15 cellular contexts compared by ENCODE assay signal in the genomic region with DNA sequence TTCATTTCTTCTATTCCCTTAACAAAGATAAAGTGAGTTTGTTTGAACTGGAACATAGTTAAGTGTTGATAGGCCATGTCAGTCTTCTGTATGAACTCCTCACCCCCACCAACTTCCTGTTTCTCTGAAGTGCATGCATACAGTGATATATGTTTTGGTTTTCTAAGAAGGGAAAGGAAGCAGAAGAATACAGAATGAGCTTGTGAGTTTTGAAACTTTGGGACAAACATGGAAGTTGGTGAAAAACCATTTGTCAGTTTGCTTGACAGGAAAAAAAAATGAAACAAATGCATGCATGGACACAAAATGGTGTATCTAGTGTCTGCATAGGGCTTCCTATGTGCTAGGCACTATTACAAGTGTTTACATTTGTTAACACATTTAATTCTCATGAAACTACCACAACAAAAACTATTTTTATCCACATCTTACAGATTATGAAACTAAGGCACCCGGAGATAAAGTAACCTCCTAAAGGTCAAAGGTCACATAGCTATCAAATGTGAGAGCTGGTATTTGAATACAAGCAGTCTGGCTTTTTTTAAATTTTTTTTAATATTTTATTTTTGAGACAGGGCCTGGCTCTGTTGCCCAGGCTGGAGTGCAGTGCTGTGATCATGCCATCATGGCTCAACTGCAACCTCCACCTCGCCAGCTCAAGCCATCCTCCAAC.
DNase-seq lines count a peak whose midpoint lies in the region; ATAC-seq and TF ChIP-seq lines count a peak whose summit lies in the region.
"Had no signal": no experiment of that assay in that cellular context is flagged by ENCODE, and none has a peak within 500 bp of the region (broad histone marks: within the 10 kb centered on the region; RNA-seq: fewer than 3 reads in every experiment).

No MANE protein-coding gene starts in this region.

- WGBS in ovary, 3 donors, result 78 to 84% (median 78%) methylated on average over 2 of the region's 2 CpGs

- no peaks in the 10 kb centered on the region for H3K36me3 Mint-ChIP-seq in T-helper 2 cell treated with Interferon-gamma antibody and Interleukin-4, amounts not matched to agents 5 μg/mL and 100 μg/mL, for 36 hours (ENCODE audit: low read depth)
- no peaks in the 10 kb centered on the region for H3K36me3 Mint-ChIP-seq in naive thymus-derived CD8-positive, alpha-beta T cell
- H3K36me3 Mint-ChIP-seq: memory B cell had no signal

- POLR2A ChIA-PET in naive thymus-derived CD8-positive, alpha-beta T cell (lab: Charles Lee), result no interaction called here

- no peak for DNase-seq in T-helper 2 cell treated with Interferon-gamma antibody and Interleukin-4, amounts not matched to agents 5 μg/mL and 100 μg/mL, for 36 hours (ENCODE audit: low spot score)
- DNase-seq in T-helper 2 cell, result no peak
- DNase-seq in NB4 (ENCODE audit: low read depth), result peak; percentile 25
- DNase-seq in naive thymus-derived CD8-positive, alpha-beta T cell, result peak in 1 of 10 donors; percentile 21
- no peak for DNase-seq in substantia nigra (lab: John Stamatoyannopoulos, UW)
- DNase-seq in stimulated activated CD4-positive, alpha-beta T cell treated with anti-CD3 and anti-CD28 coated beads, Interleukin-15, amount 100 ng/mL, for 24 hours, result no peak
- no peak for DNase-seq in ovary
- DNase-seq: activated T-cell treated with anti-CD3 and anti-CD28 coated beads, Interleukin-2, amount 50 U/mL, for 24 hours; hypothalamus; NCI-H187 treated with DMSO at 0.1 percent for 48 hours; stimulated activated CD4-positive, alpha-beta T cell treated with anti-CD3 and anti-CD28 coated beads, Interleukin-4, amount 100 ng/mL, for 1 hour; stimulated activated naive CD8-positive, alpha-beta T cell treated with anti-CD3 and anti-CD28 coated beads, Interleukin-15, amount 100 ng/mL, for 72 hours; WERI-Rb-1 had no signal

- no peaks in the 10 kb centered on the region for H3K27me3 ChIP-seq in ovary

- H3K4me1 ChIP-seq in ovary (ENCODE audit: insufficient read depth), result no peaks in the 10 kb centered on the region

- TF ChIP-seq CTCF in NB4 (IDR thresholded peaks at IDR 0.05; ENCODE audit: low read depth, low read length), result no peak
- no peak for TF ChIP-seq CTCF in ovary (IDR thresholded peaks at IDR 0.05)

- H3K4me3 Mint-ChIP-seq in T-helper 2 cell treated with Interferon-gamma antibody and Interleukin-4, amounts not matched to agents 5 μg/mL and 100 μg/mL, for 36 hours, result no peak overlapping the region
- H3K4me3 Mint-ChIP-seq in naive thymus-derived CD8-positive, alpha-beta T cell, result no peak overlapping the region
- H3K4me3 Mint-ChIP-seq: activated T-cell treated with anti-CD3 and anti-CD28 coated beads, Interleukin-2, amount 50 U/mL, for 24 hours; memory B cell; stimulated activated naive CD8-positive, alpha-beta T cell treated with anti-CD3 and anti-CD28 coated beads, Interleukin-15, amount 100 ng/mL, for 72 hours had no signal

- H3K36me3 ChIP-seq in ovary, result no peaks in the 10 kb centered on the region
- H3K36me3 ChIP-seq: WERI-Rb-1 had no signal

- TF ChIP-seq EP300 in ovary (IDR thresholded peaks at IDR 0.05), result no peak

- intact Hi-C loops in ovary (cut with DNase I), result no loop called here

- H3K9me3 ChIP-seq in ovary, result no peaks in the 10 kb centered on the region

- TF ChIP-seq POLR2A in NB4 (IDR thresholded peaks at IDR 0.05; ENCODE audit: extremely low read depth, insufficient read length) (no peak), ovary (IDR thresholded peaks at IDR 0.05) (no peak)

- no peaks in the 10 kb centered on the region for H3K27me3 Mint-ChIP-seq in T-helper 2 cell treated with Interferon-gamma antibody and Interleukin-4, amounts not matched to agents 5 μg/mL and 100 μg/mL, for 36 hours (ENCODE audit: low read depth)
- H3K27me3 Mint-ChIP-seq in naive thymus-derived CD8-positive, alpha-beta T cell, result no peaks in the 10 kb centered on the region
- H3K27me3 Mint-ChIP-seq: activated T-cell treated with anti-CD3 and anti-CD28 coated beads, Interleukin-2, amount 50 U/mL, for 24 hours; memory B cell; stimulated activated naive CD8-positive, alpha-beta T cell treated with anti-CD3 and anti-CD28 coated beads, Interleukin-15, amount 100 ng/mL, for 72 hours had no signal

- H3K4me1 Mint-ChIP-seq in T-helper 2 cell treated with Interferon-gamma antibody and Interleukin-4, amounts not matched to agents 5 μg/mL and 100 μg/mL, for 36 hours (ENCODE audit: low read depth), result peaks cover 6% of the 10 kb centered on the region
- peaks cover 0 to 10% (median 5%) of the 10 kb centered on the region in 4 donors for H3K4me1 Mint-ChIP-seq in naive thymus-derived CD8-positive, alpha-beta T cell

- no peaks in the 10 kb centered on the region for H3K9me3 Mint-ChIP-seq in T-helper 2 cell treated with Interferon-gamma antibody and Interleukin-4, amounts not matched to agents 5 μg/mL and 100 μg/mL, for 36 hours
- H3K9me3 Mint-ChIP-seq in naive thymus-derived CD8-positive, alpha-beta T cell, result no peaks in the 10 kb centered on the region
- H3K9me3 Mint-ChIP-seq: activated T-cell treated with anti-CD3 and anti-CD28 coated beads, Interleukin-2, amount 50 U/mL, for 24 hours; stimulated activated naive CD8-positive, alpha-beta T cell treated with anti-CD3 and anti-CD28 coated beads, Interleukin-15, amount 100 ng/mL, for 72 hours had no signal

- H3K4me3 ChIP-seq in NB4 (ENCODE audit: low read depth, low read length), result no peak overlapping the region
- no peak overlapping the region for H3K4me3 ChIP-seq in ovary

- H3K27ac ChIP-seq in substantia nigra (ENCODE audit: low read depth, low read length, poor library complexity, severe bottlenecking), result no peak overlapping the region
- no peak overlapping the region for H3K27ac ChIP-seq in ovary
- H3K27ac ChIP-seq: WERI-Rb-1 had no signal

- peak; percentile 73 for ATAC-seq in HG02759 (IDR thresholded peaks at IDR 0.05; ENCODE audit: unreplicated experiment)
- ATAC-seq in naive thymus-derived CD8-positive, alpha-beta T cell, result peak in 1 of 2 donors; percentile 62
- ATAC-seq: stimulated activated naive CD8-positive, alpha-beta T cell treated with anti-CD3 and anti-CD28 coated beads, Interleukin-15, amount 100 ng/mL, for 72 hours had no signal

- H3K27ac Mint-ChIP-seq in T-helper 2 cell treated with Interferon-gamma antibody and Interleukin-4, amounts not matched to agents 5 μg/mL and 100 μg/mL, for 36 hours, result peak overlapping the region; percentile 24
- H3K27ac Mint-ChIP-seq in naive thymus-derived CD8-positive, alpha-beta T cell, result peak overlapping the region in 8 of 10 donors; percentile 3 to 54 (median 19)
- H3K27ac Mint-ChIP-seq: activated T-cell treated with anti-CD3 and anti-CD28 coated beads, Interleukin-2, amount 50 U/mL, for 24 hours; memory B cell; stimulated activated naive CD8-positive, alpha-beta T cell treated with anti-CD3 and anti-CD28 coated beads, Interleukin-15, amount 100 ng/mL, for 72 hours had no signal
